27 cellular contexts compared by ENCODE assay signal in the genomic region with DNA sequence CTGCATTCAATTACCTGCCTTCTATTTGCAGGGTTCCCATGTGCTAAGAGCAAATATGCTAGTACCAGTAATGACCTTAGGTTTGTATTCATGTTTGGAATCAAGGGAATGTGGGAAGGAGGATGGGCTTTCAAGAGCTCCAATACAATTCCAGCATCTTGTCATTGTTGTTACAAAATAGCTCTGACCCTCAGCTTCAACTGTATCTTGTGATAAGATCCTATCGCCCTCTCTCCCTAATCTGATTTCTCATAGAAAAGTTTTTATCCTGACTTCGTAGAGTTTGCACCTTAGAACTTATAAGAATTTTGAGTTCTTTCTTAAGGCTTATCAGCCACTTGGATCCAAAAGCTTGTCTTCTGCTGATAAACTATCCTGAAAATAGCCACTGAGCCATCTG.
"Had no signal": no experiment of that assay in that cellular context is flagged by ENCODE, and none has a peak within 500 bp of the region (broad histone marks: within the 10 kb centered on the region; RNA-seq: fewer than 3 reads in every experiment).

No MANE protein-coding gene starts in this region.

- H3K27ac Mint-ChIP-seq: stimulated activated effector memory CD8-positive, alpha-beta T cell treated with anti-CD3 and anti-CD28 coated beads, Interleukin-12 subunit alpha, Interleukin-12 subunit beta, amount 100 ng/mL, for 72 hours; stimulated activated memory B cell treated with anti-CD40 and anti-IgM and Interleukin-4, amounts not matched to agents 10 μg/mL and 1 μg/mL and 100 μg/mL, for 72 hours; stimulated activated naive B cell treated with anti-CD40 and anti-IgM and Interleukin-4, amounts not matched to agents 10 μg/mL and 1 μg/mL and 100 μg/mL, for 72 hours; stimulated activated naive CD8-positive, alpha-beta T cell treated with anti-CD3 and anti-CD28 coated beads, Interleukin-15, amount 100 ng/mL, for 72 hours; stimulated activated naive CD8-positive, alpha-beta T cell treated with anti-CD3 and anti-CD28 coated beads, Interleukin-15, Interleukin-2, amounts not matched to agents 100 ng/mL and 50 ng/mL, for 24 hours; type B pancreatic cell had no signal

- H3K27ac ChIP-seq: stomach, suprapubic skin, testis, thoracic aorta, thyroid gland, tibial artery, tibial nerve, transverse colon, upper lobe of left lung, upper lobe of right lung, uterus, vagina had no signal

- H3K36me3 Mint-ChIP-seq: stimulated activated effector memory CD8-positive, alpha-beta T cell treated with anti-CD3 and anti-CD28 coated beads, Interleukin-12 subunit alpha, Interleukin-12 subunit beta, amount 100 ng/mL, for 72 hours; stimulated activated memory B cell treated with anti-CD40 and anti-IgM and Interleukin-4, amounts not matched to agents 10 μg/mL and 1 μg/mL and 100 μg/mL, for 72 hours; stimulated activated naive B cell treated with anti-CD40 and anti-IgM and Interleukin-4, amounts not matched to agents 10 μg/mL and 1 μg/mL and 100 μg/mL, for 72 hours; type B pancreatic cell had no signal

- H3K9me3 Mint-ChIP-seq: stimulated activated memory B cell treated with anti-CD40 and anti-IgM and Interleukin-4, amounts not matched to agents 10 μg/mL and 1 μg/mL and 100 μg/mL, for 72 hours; stimulated activated naive B cell treated with anti-CD40 and anti-IgM and Interleukin-4, amounts not matched to agents 10 μg/mL and 1 μg/mL and 100 μg/mL, for 72 hours; stimulated activated naive CD8-positive, alpha-beta T cell treated with anti-CD3 and anti-CD28 coated beads, Interleukin-15, amount 100 ng/mL, for 72 hours; stimulated activated naive CD8-positive, alpha-beta T cell treated with anti-CD3 and anti-CD28 coated beads, Interleukin-15, Interleukin-2, amounts not matched to agents 100 ng/mL and 50 ng/mL, for 24 hours had no signal

- H3K27me3 ChIP-seq: stomach, suprapubic skin, testis, thyroid gland, tibial artery, tibial nerve, transverse colon, upper lobe of left lung, upper lobe of right lung, uterus, vagina had no signal

- H3K4me1 ChIP-seq: stomach, suprapubic skin, testis, thyroid gland, tibial artery, tibial nerve, transverse colon, upper lobe of left lung, upper lobe of right lung, uterus had no signal

- ATAC-seq: stimulated activated effector memory CD8-positive, alpha-beta T cell treated with anti-CD3 and anti-CD28 coated beads, Interleukin-12 subunit alpha, Interleukin-12 subunit beta, amount 100 ng/mL, for 72 hours; stimulated activated memory B cell treated with anti-CD40 and anti-IgM and Interleukin-4, amounts not matched to agents 10 μg/mL and 1 μg/mL and 100 μg/mL, for 72 hours; stimulated activated naive B cell treated with anti-CD40 and anti-IgM and Interleukin-4, amounts not matched to agents 10 μg/mL and 1 μg/mL and 100 μg/mL, for 72 hours; stimulated activated naive CD8-positive, alpha-beta T cell treated with anti-CD3 and anti-CD28 coated beads, Interleukin-15, amount 100 ng/mL, for 72 hours; stimulated activated naive CD8-positive, alpha-beta T cell treated with anti-CD3 and anti-CD28 coated beads, Interleukin-15, Interleukin-2, amounts not matched to agents 100 U/mL and 50 U/mL, for 24 hours; upper lobe of right lung had no signal

- DNase-seq: stimulated activated CD4-positive, alpha-beta T cell treated with anti-CD3 and anti-CD28 coated beads, Interleukin-2, amount 100 ng/mL, for 48 hours; stimulated activated CD4-positive, alpha-beta T cell treated with anti-CD3 and anti-CD28 coated beads, Interleukin-4, amount 100 ng/mL, for 1 hour; stimulated activated CD4-positive, alpha-beta T cell treated with anti-CD3 and anti-CD28 coated beads, Interleukin-4, amount 100 ng/mL, for 24 hours; stimulated activated CD4-positive, alpha-beta T cell treated with anti-CD3 and anti-CD28 coated beads, Interleukin-4, amount 100 ng/mL, for 4 hours; stimulated activated CD8-positive, alpha-beta memory T cell treated with anti-CD3 and anti-CD28 coated beads, Interleukin-4, amount 100 ng/mL, for 48 hours; stimulated activated naive B cell treated with anti-CD40 and anti-IgM and Interleukin-4, amounts not matched to agents 10 μg/mL and 1 μg/mL and 100 μg/mL, for 72 hours; stimulated activated naive CD4-positive, alpha-beta T cell; stimulated activated naive CD4-positive, alpha-beta T cell treated with Interleukin-2 at 50 U/mL for 16 hours; stimulated activated naive CD8-positive, alpha-beta T cell treated with anti-CD3 and anti-CD28 coated beads, Interleukin-15, amount 100 ng/mL, for 72 hours; stimulated activated naive CD8-positive, alpha-beta T cell treated with anti-CD3 and anti-CD28 coated beads, Interleukin-15, Interleukin-2, amounts not matched to agents 100 U/mL and 50 U/mL, for 24 hours; stomach; substantia nigra; testis; thyroid gland; tibial artery; transverse colon; upper lobe of left lung; upper lobe of right lung; uterus had no signal

- H3K4me3 ChIP-seq: stomach, suprapubic skin, testis, thoracic aorta, thyroid gland, tibial artery, tibial nerve, transverse colon, upper lobe of left lung, upper lobe of right lung, uterus, vagina had no signal

- H3K9me3 ChIP-seq: stomach, suprapubic skin, testis, thoracic aorta, thyroid gland, tibial artery, tibial nerve, transverse colon, upper lobe of left lung, upper lobe of right lung, uterus, vagina had no signal

- H3K36me3 ChIP-seq: stomach, suprapubic skin, thoracic aorta, thyroid gland, tibial artery, tibial nerve, transverse colon, upper lobe of left lung, upper lobe of right lung, uterus, vagina had no signal
